11 cellular contexts compared by ENCODE assay signal in genomic region chr1:181255270-181255929, GRCh38.
DNase-seq lines count a peak whose midpoint lies in the region; ATAC-seq, FAIRE-seq and TF ChIP-seq lines count a peak whose summit lies in the region.
"Had no signal": no experiment of that assay in that cellular context is flagged by ENCODE, and none has a peak within 500 bp of the region (broad histone marks: within the 10 kb centered on the region; RNA-seq: fewer than 3 reads in every experiment).

No MANE protein-coding gene starts in this region.

- intact Hi-C loops in A673 (cut with micrococcal nuclease; ENCODE audit: unreplicated experiment) (no loop called here), body of pancreas (cut with DNase I) (no loop called here)

- CTCF ChIA-PET in A673 (lab: Charles Lee): no interaction called here

- no peak overlapping the region for H3K27ac ChIP-seq in A673 (ENCODE audit: low read depth, low read length, poor library complexity, severe bottlenecking)
- H3K27ac ChIP-seq in body of pancreas: no peak overlapping the region
- H3K27ac ChIP-seq in small intestine (ENCODE audit: low read depth in 1 of 2, low read length in 1 of 2): no peak overlapping the region

- no peak for TF ChIP-seq CTCF in A673 (conservative IDR thresholded peaks at IDR 0.05; ENCODE audit: low read depth, low read length)
- no peak for TF ChIP-seq CTCF in body of pancreas (IDR thresholded peaks at IDR 0.05)

- no peaks in the 10 kb centered on the region for H3K9me3 ChIP-seq in A673 (ENCODE audit: low read depth, low read length, poor library complexity, severe bottlenecking)
- no peaks in the 10 kb centered on the region for H3K9me3 ChIP-seq in body of pancreas
- no peaks in the 10 kb centered on the region for H3K9me3 ChIP-seq in small intestine (ENCODE audit: control insufficient read depth, low read depth)

- H3K27me3 ChIP-seq in A673 (replicated peaks; ENCODE audit: insufficient read depth, low read depth, low read length, poor library complexity): peaks cover 33% of the 10 kb centered on the region
- no peaks in the 10 kb centered on the region for H3K27me3 ChIP-seq in body of pancreas
- H3K27me3 ChIP-seq in small intestine (ENCODE audit: control insufficient read depth in 2 of 2, insufficient read depth in 2 of 2, low read length in 2 of 2): no peaks in the 10 kb centered on the region

- POLR2A ChIA-PET in A673 (lab: Charles Lee; ENCODE audit: low non-redundant PET): no interaction called here

- BruUV-seq in A673 (replicated peaks; lab: Mats Ljungman, UMichigan): no TSS peak

- H3K4me3 ChIP-seq in A673 (ENCODE audit: low read depth, low read length, poor library complexity, severe bottlenecking): no peak overlapping the region
- no peak overlapping the region for H3K4me3 ChIP-seq in body of pancreas
- no peak overlapping the region for H3K4me3 ChIP-seq in small intestine (ENCODE audit: low read depth in 1 of 2, low read length in 2 of 2)

- H3K36me3 Mint-ChIP-seq in stimulated activated memory B cell treated with anti-CD40 and anti-IgM and Interleukin-4, amounts not matched to agents 10 μg/mL and 1 μg/mL and 100 μg/mL, for 72 hours: no peaks in the 10 kb centered on the region
- H3K36me3 Mint-ChIP-seq in activated naive CD4-positive, alpha-beta T cell treated with anti-CD3 and anti-CD28 coated beads, Interleukin-2, amount 50 U/mL, for 72 hours: peaks cover 0 to 19% of the 10 kb centered on the region in 2 donors

- 44 to 45% methylated on average over 2 of the region's 2 CpGs for WGBS in body of pancreas, 2 donors
- WGBS in small intestine, 3 donors: 48 to 69% (median 64%) methylated on average over 2 of the region's 2 CpGs

- no peaks in the 10 kb centered on the region for H3K4me1 ChIP-seq in A673 (ENCODE audit: insufficient read depth, low read length, poor library complexity, severe bottlenecking)
- H3K4me1 ChIP-seq in body of pancreas: peaks cover 27% of the 10 kb centered on the region
- H3K4me1 ChIP-seq in small intestine (ENCODE audit: control insufficient read depth in 2 of 2, insufficient read depth in 1 of 2, low read depth in 1 of 2, low read length in 1 of 2): no peaks in the 10 kb centered on the region

- peaks cover 7% of the 10 kb centered on the region for H3K9me3 Mint-ChIP-seq in stimulated activated memory B cell treated with anti-CD40 and anti-IgM and Interleukin-4, amounts not matched to agents 10 μg/mL and 1 μg/mL and 100 μg/mL, for 72 hours
- peaks cover 14 to 18% of the 10 kb centered on the region in 2 donors for H3K9me3 Mint-ChIP-seq in activated naive CD4-positive, alpha-beta T cell treated with anti-CD3 and anti-CD28 coated beads, Interleukin-2, amount 50 U/mL, for 72 hours

- H3K36me3 ChIP-seq in A673 (ENCODE audit: insufficient read depth, low read length, poor library complexity, severe bottlenecking): no peaks in the 10 kb centered on the region
- H3K36me3 ChIP-seq in body of pancreas (replicated peaks in 1 of 2; ENCODE audit: insufficient read depth in 1 of 2, low read depth in 2 of 2): no peaks in the 10 kb centered on the region
- H3K36me3 ChIP-seq in small intestine (ENCODE audit: control insufficient read depth in 2 of 2, insufficient read depth in 2 of 2, low read length in 2 of 2): no peaks in the 10 kb centered on the region

- DNase-seq in A673 (ENCODE audit: low spot score) (peak; percentile 10), HS-27A (ENCODE audit: low read depth) (peak; percentile 51), body of pancreas (peak; percentile 33 to 72 (median 52)), kidney tubule cell (ENCODE audit: low spot score) (peak; percentile 98), NCI-H187 treated with DMSO at 0.1 percent for 48 hours (lab: John Stamatoyannopoulos, UW) (no peak), small intestine (no peak)
- no peak for DNase-seq in activated naive CD4-positive, alpha-beta T cell treated with anti-CD3 and anti-CD28 coated beads, Interleukin-2, amount 50 U/mL, for 72 hours (ENCODE audit: low spot score in 2 of 2)
- DNase-seq: CD4-positive, CD25-positive, alpha-beta regulatory T cell; naive B cell; NCI-H524 treated with DMSO at 0.1 percent for 48 hours had no signal

- H3K4me3 Mint-ChIP-seq in stimulated activated memory B cell treated with anti-CD40 and anti-IgM and Interleukin-4, amounts not matched to agents 10 μg/mL and 1 μg/mL and 100 μg/mL, for 72 hours: no peak overlapping the region
- H3K4me3 Mint-ChIP-seq: CD4-positive, CD25-positive, alpha-beta regulatory T cell; naive B cell had no signal

- no peaks in the 10 kb centered on the region for H3K4me1 Mint-ChIP-seq in stimulated activated memory B cell treated with anti-CD40 and anti-IgM and Interleukin-4, amounts not matched to agents 10 μg/mL and 1 μg/mL and 100 μg/mL, for 72 hours
- H3K4me1 Mint-ChIP-seq: CD4-positive, CD25-positive, alpha-beta regulatory T cell had no signal

- no peak for TF ChIP-seq POLR2A in body of pancreas (IDR thresholded peaks at IDR 0.05)

- H3K27me3 Mint-ChIP-seq in stimulated activated memory B cell treated with anti-CD40 and anti-IgM and Interleukin-4, amounts not matched to agents 10 μg/mL and 1 μg/mL and 100 μg/mL, for 72 hours: peaks cover 43% of the 10 kb centered on the region

- FAIRE-seq in small intestine (lab: Jason Lieb, UNC): no peak

- peak; percentile 73 for ATAC-seq in body of pancreas
- no peak for ATAC-seq in stimulated activated memory B cell treated with anti-CD40 and anti-IgM and Interleukin-4, amounts not matched to agents 10 μg/mL and 1 μg/mL and 100 μg/mL, for 72 hours
- no peak for ATAC-seq in activated naive CD4-positive, alpha-beta T cell treated with anti-CD3 and anti-CD28 coated beads, Interleukin-2, amount 50 U/mL, for 72 hours

- no peak overlapping the region for H3K27ac Mint-ChIP-seq in stimulated activated memory B cell treated with anti-CD40 and anti-IgM and Interleukin-4, amounts not matched to agents 10 μg/mL and 1 μg/mL and 100 μg/mL, for 72 hours
- H3K27ac Mint-ChIP-seq in activated naive CD4-positive, alpha-beta T cell treated with anti-CD3 and anti-CD28 coated beads, Interleukin-2, amount 50 U/mL, for 72 hours: no peak overlapping the region
- H3K27ac Mint-ChIP-seq: CD4-positive, CD25-positive, alpha-beta regulatory T cell had no signal

Comparison
In these comparisons a context has a peak if more than half of its experiments do, and no peak if none do; other contexts are left out.
1. DNase-seq: peak in A673 (single experiment), HS-27A (single experiment), body of pancreas (4 of 4) and kidney tubule cell (single experiment); none in NCI-H187 treated with DMSO at 0.1 percent for 48 hours (single experiment), small intestine (single experiment) and activated naive CD4-positive, alpha-beta T cell treated with anti-CD3 and anti-CD28 coated beads, Interleukin-2, amount 50 U/mL, for 72 hours (0 of 2).